Comparison of ENCODE assay signal across 9 cellular contexts in the genomic region with DNA sequence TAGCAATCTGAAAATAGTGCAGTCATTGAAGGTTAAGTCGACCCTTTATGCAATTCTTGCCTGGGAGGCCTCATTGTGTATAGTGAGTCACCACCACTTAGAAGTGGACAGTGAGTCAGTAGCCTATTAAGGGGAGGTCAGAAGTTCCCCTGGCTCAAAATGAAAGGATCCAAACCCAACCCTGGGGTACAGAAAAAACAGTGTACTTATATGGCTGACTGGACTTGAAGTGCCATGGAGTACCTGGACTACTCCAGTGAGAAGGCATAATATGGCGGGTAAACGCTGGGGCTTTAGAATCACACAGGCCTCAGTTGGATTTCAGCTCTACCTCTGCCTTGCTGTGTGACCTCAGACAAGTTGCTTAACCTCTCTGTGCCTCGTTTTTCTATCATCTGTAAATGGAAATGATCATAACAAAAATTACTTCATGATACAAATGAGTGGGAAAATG. TPM values are rescaled to one million over a fixed set of nuclear protein-coding genes. Genes with fewer than 3 reads are reported as not detected.
DNase-seq lines count a peak whose midpoint lies in the region; ATAC-seq and TF ChIP-seq lines count a peak whose summit lies in the region.
"Had no signal": no experiment of that assay in that cellular context is flagged by ENCODE, and none has a peak within 500 bp of the region (broad histone marks: within the 10 kb centered on the region; RNA-seq: fewer than 3 reads in every experiment).

No MANE protein-coding gene starts in this region.

- no peak for TF ChIP-seq CTCF in upper lobe of right lung (IDR thresholded peaks at IDR 0.05)

- H3K27ac Mint-ChIP-seq in activated naive CD4-positive, alpha-beta T cell treated with anti-CD3 and anti-CD28 coated beads, Interleukin-2, amount 10 ng/mL, durations not matched to agents 7 days and 5 days, result no peak overlapping the region
- H3K27ac Mint-ChIP-seq in activated T-helper 17 cell treated with anti-CD3 and anti-CD28 coated beads, Interleukin-2, amount 50 U/mL, for 72 hours, result no peak overlapping the region
- no peak overlapping the region for H3K27ac Mint-ChIP-seq in immature natural killer cell

- CTCF ChIA-PET in activated naive CD4-positive, alpha-beta T cell treated with anti-CD3 and anti-CD28 coated beads, Interleukin-2, amount 10 ng/mL, durations not matched to agents 7 days and 5 days (lab: Charles Lee), result interaction anchor here (1.7 to 4.3 kb wide), 2 partner anchors 10 to 23 kb away, joined by 5 to 16 read pairs; no protein-coding TSS in a partner anchor

- peak overlapping the region; percentile 49 for H3K27ac ChIP-seq in upper lobe of right lung

- H3K4me3 Mint-ChIP-seq in activated naive CD4-positive, alpha-beta T cell treated with anti-CD3 and anti-CD28 coated beads, Interleukin-2, amount 10 ng/mL, durations not matched to agents 7 days and 5 days, result no peak overlapping the region
- H3K4me3 Mint-ChIP-seq in activated T-helper 17 cell treated with anti-CD3 and anti-CD28 coated beads, Interleukin-2, amount 50 U/mL, for 72 hours, result no peak overlapping the region
- H3K4me3 Mint-ChIP-seq in immature natural killer cell, result no peak overlapping the region
- H3K4me3 Mint-ChIP-seq: central memory CD8-positive, alpha-beta T cell had no signal

- peaks cover 10% of the 10 kb centered on the region for H3K27me3 Mint-ChIP-seq in activated naive CD4-positive, alpha-beta T cell treated with anti-CD3 and anti-CD28 coated beads, Interleukin-2, amount 10 ng/mL, durations not matched to agents 7 days and 5 days
- no peaks in the 10 kb centered on the region for H3K27me3 Mint-ChIP-seq in activated T-helper 17 cell treated with anti-CD3 and anti-CD28 coated beads, Interleukin-2, amount 50 U/mL, for 72 hours
- H3K27me3 Mint-ChIP-seq in immature natural killer cell (ENCODE audit: low read depth in 3 of 3), result peaks cover 0 to 8% (median 3%) of the 10 kb centered on the region in 3 donors

- H3K27me3 ChIP-seq in upper lobe of right lung, result no peaks in the 10 kb centered on the region

- DNase-seq in activated naive CD4-positive, alpha-beta T cell treated with Interleukin-2 at 50 U/mL for 16 hours, result peak; percentile 16
- no peak for DNase-seq in activated naive CD4-positive, alpha-beta T cell treated with anti-CD3 and anti-CD28 coated beads, Interleukin-2, amount 10 ng/mL, durations not matched to agents 7 days and 5 days
- DNase-seq in islet precursor cell, result peak; percentile 88
- DNase-seq in upper lobe of right lung, result no peak
- no peak for DNase-seq in immature natural killer cell

- H3K36me3 Mint-ChIP-seq in activated naive CD4-positive, alpha-beta T cell treated with anti-CD3 and anti-CD28 coated beads, Interleukin-2, amount 10 ng/mL, durations not matched to agents 7 days and 5 days, result no peaks in the 10 kb centered on the region
- H3K36me3 Mint-ChIP-seq in activated T-helper 17 cell treated with anti-CD3 and anti-CD28 coated beads, Interleukin-2, amount 50 U/mL, for 72 hours (ENCODE audit: low read depth), result no peaks in the 10 kb centered on the region
- no peaks in the 10 kb centered on the region for H3K36me3 Mint-ChIP-seq in immature natural killer cell

- no peaks in the 10 kb centered on the region for H3K36me3 ChIP-seq in upper lobe of right lung

- intact Hi-C loops in upper lobe of right lung (cut with DNase I), result no loop called here

- ATAC-seq in activated T-helper 17 cell treated with anti-CD3 and anti-CD28 coated beads, Interleukin-2, amount 50 U/mL, for 72 hours (replicated peaks), result peak; percentile 69
- ATAC-seq in upper lobe of right lung (peak; percentile 62), HG03280 (IDR thresholded peaks at IDR 0.05; ENCODE audit: unreplicated experiment) (no peak), GM18868 (IDR thresholded peaks at IDR 0.05; ENCODE audit: unreplicated experiment) (no peak)

- peaks cover 34% of the 10 kb centered on the region for H3K4me1 ChIP-seq in upper lobe of right lung

- H3K4me3 ChIP-seq in upper lobe of right lung, result no peak overlapping the region

- peaks cover 3% of the 10 kb centered on the region for H3K9me3 Mint-ChIP-seq in activated naive CD4-positive, alpha-beta T cell treated with anti-CD3 and anti-CD28 coated beads, Interleukin-2, amount 10 ng/mL, durations not matched to agents 7 days and 5 days
- no peaks in the 10 kb centered on the region for H3K9me3 Mint-ChIP-seq in activated T-helper 17 cell treated with anti-CD3 and anti-CD28 coated beads, Interleukin-2, amount 50 U/mL, for 72 hours
- no peaks in the 10 kb centered on the region for H3K9me3 Mint-ChIP-seq in immature natural killer cell
- H3K9me3 Mint-ChIP-seq: central memory CD8-positive, alpha-beta T cell had no signal

- H3K9me3 ChIP-seq in upper lobe of right lung, result no peaks in the 10 kb centered on the region

- no peaks in the 10 kb centered on the region for H3K4me1 Mint-ChIP-seq in activated naive CD4-positive, alpha-beta T cell treated with anti-CD3 and anti-CD28 coated beads, Interleukin-2, amount 10 ng/mL, durations not matched to agents 7 days and 5 days
- peaks cover 22% of the 10 kb centered on the region for H3K4me1 Mint-ChIP-seq in activated T-helper 17 cell treated with anti-CD3 and anti-CD28 coated beads, Interleukin-2, amount 50 U/mL, for 72 hours
- H3K4me1 Mint-ChIP-seq in immature natural killer cell, result no peaks in the 10 kb centered on the region

RNA-seq across cellular contexts. Expression of a gene that starts 2.2 kb away (rescaled TPM):
- total RNA-seq in activated T-helper 17 cell treated with anti-CD3 and anti-CD28 coated beads, Interleukin-2, amount 50 U/mL, for 72 hours, result 10 to 100 TPM; 11.1 to 28.3 TPM
- 13.7 TPM for total RNA-seq in upper lobe of right lung
- polyA plus RNA-seq in immature natural killer cell, result 1 to 10 TPM in 1 of 3 donors, under 1 TPM in 1, not detected in 1; 0.18 to 2.4 TPM

Comparison
In these comparisons a context has a peak if more than half of its experiments do, and no peak if none do; other contexts are left out.
1. DNase-seq: peak in activated naive CD4-positive, alpha-beta T cell treated with Interleukin-2 at 50 U/mL for 16 hours (single experiment) and islet precursor cell (single experiment); none in activated naive CD4-positive, alpha-beta T cell treated with anti-CD3 and anti-CD28 coated beads, Interleukin-2, amount 10 ng/mL, durations not matched to agents 7 days and 5 days (single experiment), upper lobe of right lung (single experiment) and immature natural killer cell (0 of 3).
2. ATAC-seq: peak in activated T-helper 17 cell treated with anti-CD3 and anti-CD28 coated beads, Interleukin-2, amount 50 U/mL, for 72 hours (single experiment) and upper lobe of right lung (single experiment); none in HG03280 (single experiment) and GM18868 (single experiment).